In genomic region chr9:126695186-126696090, GRCh38 we compare ENCODE assay signal across 20 cellular contexts.
"Had no signal": no experiment of that assay in that cellular context is flagged by ENCODE, and none has a peak within 500 bp of the region (broad histone marks: within the 10 kb centered on the region; RNA-seq: fewer than 3 reads in every experiment).

No MANE protein-coding gene starts in this region.

- H3K27ac ChIP-seq: brain microvascular endothelial cell, gastroesophageal sphincter, neutrophil, tibial artery, vagina had no signal

- ATAC-seq: gastroesophageal sphincter; stimulated activated naive B cell treated with anti-CD40 and anti-IgM and Interleukin-4, amounts not matched to agents 10 μg/mL and 1 μg/mL and 100 μg/mL, for 72 hours had no signal

- H3K9me3 ChIP-seq: gastroesophageal sphincter, neutrophil, tibial artery, vagina had no signal

- DNase-seq: activated CD4-positive, alpha-beta T cell treated with anti-CD3 and anti-CD28 coated beads, Interleukin-2, amount 50 U/mL, for 1 hour; activated CD4-positive, CD25-positive, alpha-beta regulatory T cell; activated CD8-positive, alpha-beta memory T cell treated with anti-CD3 and anti-CD28 coated beads for 24 hours; activated naive CD4-positive, alpha-beta T cell; activated naive CD8-positive, alpha-beta T cell treated with anti-CD3 and anti-CD28 coated beads, Interleukin-2, amount 10 ng/mL, durations not matched to agents 7 days and 5 days; activated T-cell treated with anti-CD3 and anti-CD28 coated beads for 4 hours; brain microvascular endothelial cell; erythroblast; kidney glomerular epithelial cell; midbrain; retina; stimulated activated CD4-positive, alpha-beta T cell treated with anti-CD3 and anti-CD28 coated beads, Interleukin-15, amount 100 ng/mL, for 24 hours; stimulated activated CD4-positive, alpha-beta T cell treated with anti-CD3 and anti-CD28 coated beads, Interleukin-4, amount 100 ng/mL, for 1 hour; stimulated activated naive B cell treated with anti-CD40 and anti-IgM and Interleukin-4, amounts not matched to agents 10 μg/mL and 1 μg/mL and 100 μg/mL, for 72 hours; T-helper 2 cell; tibial artery had no signal

- H3K4me3 ChIP-seq: gastroesophageal sphincter, lung, tibial artery, vagina had no signal

- H3K4me1 ChIP-seq: gastroesophageal sphincter, tibial artery, vagina had no signal

- H3K36me3 ChIP-seq: brain microvascular endothelial cell, gastroesophageal sphincter, neutrophil, vagina had no signal

- H3K27me3 ChIP-seq: brain microvascular endothelial cell, vagina had no signal
